In the genomic region with DNA sequence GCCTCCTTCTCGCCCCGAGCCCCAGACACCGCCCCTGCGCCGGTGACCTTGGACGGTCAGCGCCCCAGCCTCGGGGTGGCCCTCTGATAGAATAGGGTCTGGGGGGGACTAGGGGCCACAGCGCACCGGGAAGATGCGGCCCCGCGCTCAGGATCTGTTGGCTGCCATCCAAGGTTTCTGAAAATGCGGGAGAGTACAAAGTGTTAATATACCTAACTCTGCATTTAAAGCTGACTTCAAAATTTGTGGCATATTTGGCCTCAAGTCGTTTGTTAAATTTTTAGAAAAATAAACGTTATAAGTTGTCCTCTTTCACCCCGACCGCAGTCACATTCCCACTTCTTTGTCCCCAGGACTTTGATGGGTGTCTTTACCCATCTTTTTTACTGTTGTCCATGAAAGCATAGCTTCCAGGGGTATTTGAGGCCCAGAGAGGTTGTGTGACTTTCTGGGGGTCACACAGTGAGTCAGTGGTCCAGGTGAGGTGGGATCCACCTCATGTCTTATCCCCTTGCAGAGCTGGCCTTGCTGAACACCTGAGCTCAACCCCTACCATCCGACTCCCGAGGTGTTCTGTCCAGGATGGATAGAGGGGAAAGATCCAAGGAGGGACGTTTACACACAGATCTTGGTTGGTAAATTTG, we compare ENCODE assay signal across 8 cellular contexts. TPM values are rescaled to one million over a fixed set of nuclear protein-coding genes. Genes with fewer than 3 reads are reported as not detected.
DNase-seq lines count a peak whose midpoint lies in the region; ATAC-seq and TF ChIP-seq lines count a peak whose summit lies in the region.

No MANE protein-coding gene starts in this region.

- no peak for ATAC-seq in activated T-cell treated with anti-CD3 and anti-CD28 coated beads, Interleukin-2, amount 50 U/mL, for 4 hours
- ATAC-seq in activated naive CD8-positive, alpha-beta T cell treated with anti-CD3 and anti-CD28 coated beads, Interleukin-2, amount 10 ng/mL, durations not matched to agents 7 days and 5 days (ENCODE audit: low read depth), result no peak
- ATAC-seq in HG03469 (IDR thresholded peaks at IDR 0.05; ENCODE audit: unreplicated experiment) (no peak), HG03520 (IDR thresholded peaks at IDR 0.05; ENCODE audit: unreplicated experiment) (no peak)

- H3K4me1 Mint-ChIP-seq in activated T-cell treated with anti-CD3 and anti-CD28 coated beads, Interleukin-2, amount 50 U/mL, for 4 hours (ENCODE audit: low read depth), result peaks cover 26% of the 10 kb centered on the region
- H3K4me1 Mint-ChIP-seq in activated naive CD8-positive, alpha-beta T cell treated with anti-CD3 and anti-CD28 coated beads, Interleukin-2, amount 10 ng/mL, durations not matched to agents 7 days and 5 days, result peaks cover 34% of the 10 kb centered on the region

- POLR2A ChIA-PET in activated naive CD8-positive, alpha-beta T cell treated with anti-CD3 and anti-CD28 coated beads, Interleukin-2, amount 10 ng/mL, durations not matched to agents 7 days and 5 days (lab: Charles Lee), result interaction anchor here (1.1 to 3.7 kb wide), 4 partner anchors 24 to 184 kb away, joined by 3 to 52 read pairs (median 6); a partner anchor contains a TSS

- H3K27me3 Mint-ChIP-seq in activated T-cell treated with anti-CD3 and anti-CD28 coated beads, Interleukin-2, amount 50 U/mL, for 4 hours (ENCODE audit: low read depth), result peaks cover 5% of the 10 kb centered on the region
- no peaks in the 10 kb centered on the region for H3K27me3 Mint-ChIP-seq in activated naive CD8-positive, alpha-beta T cell treated with anti-CD3 and anti-CD28 coated beads, Interleukin-2, amount 10 ng/mL, durations not matched to agents 7 days and 5 days

- H3K27me3 ChIP-seq in transverse colon, result no peaks in the 10 kb centered on the region

- no peak for TF ChIP-seq POLR2A in lower leg skin (IDR thresholded peaks at IDR 0.05)
- no peak for TF ChIP-seq POLR2A in transverse colon (IDR thresholded peaks at IDR 0.05)

- H3K4me1 ChIP-seq in transverse colon, result peaks cover 10 to 29% (median 15%) of the 10 kb centered on the region in 4 donors

- TF ChIP-seq CTCF in lower leg skin (IDR thresholded peaks at IDR 0.05), result no peak
- TF ChIP-seq CTCF in transverse colon (IDR thresholded peaks at IDR 0.05), result peak in 1 of 5 experiments; percentile 7

- in situ Hi-C loops in transverse colon (cut with MboI; ENCODE audit: low pct_ligation_motif_present in 1 of 4, low pct_unique_long_range_greater_than_20kb in 1 of 4, low sequenced_read_pairs in 3 of 4), result loop anchor here in 3 of 4 donors (25.0 kb wide), 2 partner anchors 292 to 317 kb away; no protein-coding TSS in a partner anchor

- WGBS in lower leg skin, 2 donors, result 18 to 26% methylated on average over 14 to 21 of the region's 21 CpGs
- 29 to 48% methylated on average over 6 to 13 of the region's 21 CpGs for WGBS in transverse colon (ENCODE audit: low coverage in 1 of 2), 2 donors

- H3K4me3 ChIP-seq in lower leg skin (ENCODE audit: low read depth, poor library complexity, severe bottlenecking), result peak overlapping the region; percentile 22
- peak overlapping the region; percentile 40 to 58 (median 50) for H3K4me3 ChIP-seq in transverse colon

- TF ChIP-seq EP300 in transverse colon (IDR thresholded peaks at IDR 0.05; ENCODE audit: low read depth), result no peak

- no peaks in the 10 kb centered on the region for H3K36me3 ChIP-seq in transverse colon

- intact Hi-C loops in lower leg skin (cut with DNase I; ENCODE audit: low total_unique reads) (no loop called here), transverse colon (cut with DNase I; ENCODE audit: low total_unique reads) (no loop called here)

- peak overlapping the region; percentile 98 for H3K27ac Mint-ChIP-seq in activated naive CD8-positive, alpha-beta T cell treated with anti-CD3 and anti-CD28 coated beads, Interleukin-2, amount 10 ng/mL, durations not matched to agents 7 days and 5 days

- peak overlapping the region; percentile 75 to 80 (median 80) for H3K27ac ChIP-seq in transverse colon

- peak overlapping the region; percentile 70 for H3K4me3 Mint-ChIP-seq in activated T-cell treated with anti-CD3 and anti-CD28 coated beads, Interleukin-2, amount 50 U/mL, for 4 hours
- H3K4me3 Mint-ChIP-seq in activated naive CD8-positive, alpha-beta T cell treated with anti-CD3 and anti-CD28 coated beads, Interleukin-2, amount 10 ng/mL, durations not matched to agents 7 days and 5 days, result peak overlapping the region; percentile 81

- no peak for DNase-seq in activated T-cell treated with anti-CD3 and anti-CD28 coated beads, Interleukin-2, amount 50 U/mL, for 4 hours
- no peak for DNase-seq in activated T-cell treated with anti-CD3 and anti-CD28 coated beads, Interleukin-2, amount 50 U/mL, for 1 hour
- no peak for DNase-seq in activated naive CD8-positive, alpha-beta T cell treated with anti-CD3 and anti-CD28 coated beads, Interleukin-2, amount 10 ng/mL, durations not matched to agents 7 days and 5 days
- DNase-seq in lower leg skin (ENCODE audit: low spot score in 2 of 2) (no peak), transverse colon (no peak), GDM1 (lab: John Stamatoyannopoulos, UW) (no peak)

- no peaks in the 10 kb centered on the region for H3K9me3 ChIP-seq in transverse colon

- H3K9me3 Mint-ChIP-seq in activated T-cell treated with anti-CD3 and anti-CD28 coated beads, Interleukin-2, amount 50 U/mL, for 4 hours, result no peaks in the 10 kb centered on the region
- no peaks in the 10 kb centered on the region for H3K9me3 Mint-ChIP-seq in activated naive CD8-positive, alpha-beta T cell treated with anti-CD3 and anti-CD28 coated beads, Interleukin-2, amount 10 ng/mL, durations not matched to agents 7 days and 5 days

- H3K36me3 Mint-ChIP-seq in activated T-cell treated with anti-CD3 and anti-CD28 coated beads, Interleukin-2, amount 50 U/mL, for 4 hours (ENCODE audit: insufficient read depth), result no peaks in the 10 kb centered on the region
- peaks cover 7% of the 10 kb centered on the region for H3K36me3 Mint-ChIP-seq in activated naive CD8-positive, alpha-beta T cell treated with anti-CD3 and anti-CD28 coated beads, Interleukin-2, amount 10 ng/mL, durations not matched to agents 7 days and 5 days

RNA-seq across cellular contexts. Expression of a gene that starts 0.8 kb away (rescaled TPM):
- 1 to 10 TPM; 2.6 to 3.3 (median 3.2) TPM for total RNA-seq in activated T-cell treated with anti-CD3 and anti-CD28 coated beads, Interleukin-2, amount 50 U/mL, for 4 hours
- 10 to 100 TPM in 1 of 2 experiments, 1 to 10 TPM in 1; 7.4 to 10.2 TPM for total RNA-seq in activated naive CD8-positive, alpha-beta T cell treated with anti-CD3 and anti-CD28 coated beads, Interleukin-2, amount 10 ng/mL, durations not matched to agents 7 days and 5 days
- total RNA-seq in lower leg skin (1 to 10 TPM in 2 of 4 donors, under 1 TPM in 2; 0.53 to 4.5 (median 1.1) TPM), transverse colon (1 to 10 TPM in 2 of 4 donors, under 1 TPM in 1, not detected in 1; 0.68 to 4.2 (median 1.7) TPM)

RNA-seq across cellular contexts. Expression of a gene that starts 22.9 kb away (rescaled TPM):
- 100 to 1,000 TPM; 154 to 163 (median 161) TPM for total RNA-seq in activated T-cell treated with anti-CD3 and anti-CD28 coated beads, Interleukin-2, amount 50 U/mL, for 4 hours
- total RNA-seq in activated naive CD8-positive, alpha-beta T cell treated with anti-CD3 and anti-CD28 coated beads, Interleukin-2, amount 10 ng/mL, durations not matched to agents 7 days and 5 days, result 10 to 100 TPM; 79.5 to 85.4 TPM
- 10 to 100 TPM; 50.8 to 68.0 (median 59.6) TPM for total RNA-seq in lower leg skin
- 10 to 100 TPM; 28.9 to 78.2 (median 60.0) TPM for total RNA-seq in transverse colon
